In the genomic region with DNA sequence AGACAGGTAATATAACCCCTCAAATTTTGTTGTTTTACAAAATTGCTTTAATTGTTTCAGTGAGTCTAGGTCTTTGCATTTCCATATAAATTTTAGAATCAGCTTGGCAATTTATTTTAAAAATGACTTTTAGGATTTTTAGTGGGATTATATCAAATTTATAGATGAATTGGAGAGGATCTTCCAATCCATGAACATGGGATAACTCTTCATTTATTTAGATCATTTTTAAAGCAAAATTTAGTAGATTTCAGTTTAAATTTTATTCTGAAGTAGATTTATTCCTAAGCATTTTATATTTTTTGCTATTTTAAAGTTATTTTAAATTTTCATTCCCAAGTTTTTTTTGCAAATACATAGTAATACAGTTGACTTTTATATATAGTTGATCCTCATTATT, we compare ENCODE assay signal across 10 cellular contexts. TPM values are rescaled to one million over a fixed set of nuclear protein-coding genes. Genes with fewer than 3 reads are reported as not detected.
"Had no signal": no experiment of that assay in that cellular context is flagged by ENCODE, and none has a peak within 500 bp of the region (broad histone marks: within the 10 kb centered on the region; RNA-seq: fewer than 3 reads in every experiment).

No MANE protein-coding gene starts in this region.

- H3K27ac ChIP-seq: HL-60 had no signal

- FAIRE-seq: H1, H54, HepG2 had no signal

- ATAC-seq: GM23338, HepG2 had no signal

- DNase-seq: H9, HCEC 1CT, HFFc6, KBM-7 had no signal

- H3K4me3 ChIP-seq: GM23338 had no signal

- H3K4me2 ChIP-seq: GM23338 had no signal

RNA-seq across cellular contexts. Expression of gene THSD4, which starts 58.1 kb away (rescaled TPM):
- polyA plus RNA-seq: IgD-negative memory B cell had no signal
